21 cellular contexts compared by ENCODE assay signal in the genomic region with DNA sequence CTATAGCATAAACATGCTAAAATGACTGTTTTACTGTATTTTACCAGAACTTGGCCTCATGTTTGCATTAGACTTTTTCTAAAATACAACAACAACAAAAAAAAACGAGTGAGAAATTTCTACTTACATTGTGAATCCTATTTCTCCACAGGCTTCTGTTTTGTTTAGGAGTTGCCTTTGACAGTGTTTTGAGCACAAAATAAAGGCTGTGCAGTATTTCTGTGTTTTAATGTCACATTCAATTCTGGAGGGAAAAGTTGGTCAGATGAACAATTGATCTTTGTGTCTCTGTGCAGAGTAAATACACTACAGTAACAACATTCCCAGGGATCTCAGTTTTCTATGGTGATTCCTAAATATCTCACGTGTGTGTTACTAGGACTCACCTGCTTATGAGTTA.
A peak's percentile ranks its signal among the peaks of the same experiment; 100 is the strongest.
DNase-seq lines count a peak whose midpoint lies in the region; ATAC-seq and TF ChIP-seq lines count a peak whose summit lies in the region.
"Had no signal": no experiment of that assay in that cellular context is flagged by ENCODE, and none has a peak within 500 bp of the region (broad histone marks: within the 10 kb centered on the region; RNA-seq: fewer than 3 reads in every experiment).

No MANE protein-coding gene starts in this region.

- TF ChIP-seq RAD21 in HCT116 (IDR thresholded peaks at IDR 0.05; ENCODE audit: low read depth): no peak

- H3K9me2 ChIP-seq in HCT116 (ENCODE audit: insufficient read depth): no peaks in the 10 kb centered on the region

- no TSS peak for BruUV-seq in HCT116 (replicated peaks; lab: Mats Ljungman, UMichigan)

- CTCF ChIA-PET in HCT116 (lab: Charles Lee): no interaction called here
- CTCF ChIA-PET in activated CD4-positive, alpha-beta T cell treated with anti-CD3 and anti-CD28 coated beads, Interleukin-2, amount 10 ng/mL, durations not matched to agents 7 days and 5 days (lab: Charles Lee): no interaction called here

- H2AFZ ChIP-seq in HCT116 (ENCODE audit: low read depth, low read length, poor library complexity, severe bottlenecking): peak overlapping the region; percentile 3

- H3K4me2 ChIP-seq in HCT116 (ENCODE audit: low read length): no peak overlapping the region
- H3K4me2 ChIP-seq: A549; BLaER1 treated with 17β-estradiol and CSF1 and Interleukin-3, amounts not matched to agents 10 nM and 100 nM had no signal

- peaks cover 16 to 29% of the 10 kb centered on the region in 2 experiments for H3K4me1 ChIP-seq in HCT116 (ENCODE audit: control insufficient read depth in 1 of 2, insufficient read depth in 2 of 2, low read length in 2 of 2)
- H3K4me1 ChIP-seq in left ventricle myocardium inferior: no peaks in the 10 kb centered on the region
- H3K4me1 ChIP-seq in uterus: no peaks in the 10 kb centered on the region
- H3K4me1 ChIP-seq: BE2C, HAP-1 had no signal

- DNase-seq in HCT116 (ENCODE audit: low read depth, low spot score) (no peak), NCI-H460 (ENCODE audit: extremely low read depth, low read depth) (peak; percentile 62), foreskin melanocyte (peak; percentile 72), left ventricle myocardium inferior (no peak), uterus (no peak)
- no peak for DNase-seq in activated CD4-positive, alpha-beta T cell treated with anti-CD3 and anti-CD28 coated beads, Interleukin-2, amount 10 ng/mL, durations not matched to agents 7 days and 5 days
- DNase-seq: 8988T; ACHN; AML-193; BE2C; CD4-positive, alpha-beta T cell; CD8-positive, alpha-beta memory T cell; DMS 273 treated with DMSO at 0.1 percent for 48 hours; DMS79; GF-D8; GOT3 had no signal

- ATAC-seq in HCT116 (no peak), HG02759 (IDR thresholded peaks at IDR 0.05; ENCODE audit: unreplicated experiment) (no peak)
- ATAC-seq: A549 had no signal

- H3K9me3 Mint-ChIP-seq in activated CD4-positive, alpha-beta T cell treated with anti-CD3 and anti-CD28 coated beads, Interleukin-2, amount 10 ng/mL, durations not matched to agents 7 days and 5 days: peaks cover 14% of the 10 kb centered on the region

- intact Hi-C loops in HCT116 (cut with micrococcal nuclease) (no loop called here), left ventricle myocardium inferior (cut with micrococcal nuclease) (no loop called here), uterus (cut with DNase I; ENCODE audit: low total_unique reads) (no loop called here)

- H3K79me2 ChIP-seq in HCT116 (ENCODE audit: insufficient read depth, low read length): no peaks in the 10 kb centered on the region

- no peak overlapping the region for H3K4me3 Mint-ChIP-seq in activated CD4-positive, alpha-beta T cell treated with anti-CD3 and anti-CD28 coated beads, Interleukin-2, amount 10 ng/mL, durations not matched to agents 7 days and 5 days
- H3K4me3 Mint-ChIP-seq: CD14-positive monocyte; CD4-positive, alpha-beta T cell; CD8-positive, alpha-beta memory T cell had no signal

- peaks cover 8% of the 10 kb centered on the region for H3K4me1 Mint-ChIP-seq in activated CD4-positive, alpha-beta T cell treated with anti-CD3 and anti-CD28 coated beads, Interleukin-2, amount 10 ng/mL, durations not matched to agents 7 days and 5 days
- H3K4me1 Mint-ChIP-seq: CD14-positive monocyte had no signal

- TF ChIP-seq CTCF in HCT116 (IDR thresholded peaks at IDR 0.05 in 2 of 3, conservative IDR thresholded peaks at IDR 0.05 in 1 of 3; ENCODE audit: borderline replicate concordance in 1 of 3, insufficient read depth in 1 of 3, low read depth in 2 of 3, low read length in 2 of 3) (no peak), left ventricle myocardium inferior (IDR thresholded peaks at IDR 0.05; ENCODE audit: borderline replicate concordance) (no peak), uterus (IDR thresholded peaks at IDR 0.05) (no peak)

- POLR2A ChIA-PET in HCT116 (lab: Charles Lee): no interaction called here
- POLR2A ChIA-PET in activated CD4-positive, alpha-beta T cell treated with anti-CD3 and anti-CD28 coated beads, Interleukin-2, amount 10 ng/mL, durations not matched to agents 7 days and 5 days (lab: Charles Lee): no interaction called here

- H3K27me3 Mint-ChIP-seq in activated CD4-positive, alpha-beta T cell treated with anti-CD3 and anti-CD28 coated beads, Interleukin-2, amount 10 ng/mL, durations not matched to agents 7 days and 5 days: no peaks in the 10 kb centered on the region
- H3K27me3 Mint-ChIP-seq: CD4-positive, alpha-beta T cell had no signal

- RAD21 ChIA-PET in HCT116 (lab: Charles Lee; ENCODE audit: low non-redundant PET in 1 of 2, low total read pairs in 2 of 2, uncharacterized antibody in 2 of 2, unreplicated experiment in 2 of 2): no interaction called here

- H3K9ac ChIP-seq in HCT116 (ENCODE audit: low read length): no peak overlapping the region
- H3K9ac ChIP-seq: BLaER1 treated with 17β-estradiol and CSF1 and Interleukin-3, amounts not matched to agents 10 nM and 100 nM had no signal

- H3K27ac Mint-ChIP-seq in activated CD4-positive, alpha-beta T cell treated with anti-CD3 and anti-CD28 coated beads, Interleukin-2, amount 10 ng/mL, durations not matched to agents 7 days and 5 days: no peak overlapping the region
- H3K27ac Mint-ChIP-seq: CD4-positive, alpha-beta T cell; CD8-positive, alpha-beta memory T cell had no signal

- no peaks in the 10 kb centered on the region for H3K36me3 Mint-ChIP-seq in activated CD4-positive, alpha-beta T cell treated with anti-CD3 and anti-CD28 coated beads, Interleukin-2, amount 10 ng/mL, durations not matched to agents 7 days and 5 days (ENCODE audit: low read depth)
- H3K36me3 Mint-ChIP-seq: CD14-positive monocyte had no signal

- H3K9me3 ChIP-seq in HCT116 (ENCODE audit: control insufficient read depth in 1 of 2, insufficient read depth in 1 of 2, low read depth in 1 of 2, low read length in 2 of 2) (no peaks in the 10 kb centered on the region), left ventricle myocardium inferior (replicated peaks) (peaks cover 21% of the 10 kb centered on the region), uterus (no peaks in the 10 kb centered on the region)
- H3K9me3 ChIP-seq: BE2C, HAP-1 had no signal

- TF ChIP-seq POLR2A in HCT116 (IDR thresholded peaks at IDR 0.05; ENCODE audit: borderline replicate concordance, extremely low read depth, insufficient read depth, insufficient read length) (no peak), uterus (IDR thresholded peaks at IDR 0.05) (no peak)

- H3K4me3 ChIP-seq in HCT116 (replicated peaks in 1 of 2; ENCODE audit: low read depth in 1 of 2, low read length in 2 of 2) (no peak overlapping the region), left ventricle myocardium inferior (no peak overlapping the region), uterus (no peak overlapping the region)
- H3K4me3 ChIP-seq: A549; BLaER1 treated with 17β-estradiol and CSF1 and Interleukin-3, amounts not matched to agents 10 nM and 100 nM; HAP-1 had no signal

- H3K27me3 ChIP-seq in HCT116 (ENCODE audit: insufficient read depth, low read length) (no peaks in the 10 kb centered on the region), left ventricle myocardium inferior (ENCODE audit: low read depth) (no peaks in the 10 kb centered on the region), uterus (no peaks in the 10 kb centered on the region)
- H3K27me3 ChIP-seq: BE2C; BLaER1 treated with 17β-estradiol and CSF1 and Interleukin-3, amounts not matched to agents 10 nM and 100 nM had no signal

- no peaks in the 10 kb centered on the region for H3K36me3 ChIP-seq in HCT116 (ENCODE audit: control insufficient read depth in 1 of 2, insufficient read depth in 2 of 2, low read length in 2 of 2)
- no peaks in the 10 kb centered on the region for H3K36me3 ChIP-seq in left ventricle myocardium inferior
- no peaks in the 10 kb centered on the region for H3K36me3 ChIP-seq in uterus
- H3K36me3 ChIP-seq: BE2C; BLaER1 treated with 17β-estradiol and CSF1 and Interleukin-3, amounts not matched to agents 10 nM and 100 nM; HAP-1 had no signal

- H3K27ac ChIP-seq in HCT116 (ENCODE audit: low read depth, low read length): no peak overlapping the region
- no peak overlapping the region for H3K27ac ChIP-seq in left ventricle myocardium inferior (replicated peaks)
- no peak overlapping the region for H3K27ac ChIP-seq in uterus
- H3K27ac ChIP-seq: A549; BLaER1 treated with 17β-estradiol and CSF1 and Interleukin-3, amounts not matched to agents 10 nM and 100 nM had no signal

- no peaks in the 10 kb centered on the region for H4K20me1 ChIP-seq in HCT116 (ENCODE audit: insufficient read depth)
- H4K20me1 ChIP-seq: BLaER1 treated with 17β-estradiol and CSF1 and Interleukin-3, amounts not matched to agents 10 nM and 100 nM had no signal

TF ChIP-seq in HCT116, 20 proteins besides CTCF, POLR2A, EP300 and RAD21 (continues in another document):
- TF ChIP-seq TCF7L2 (IDR thresholded peaks at IDR 0.05; ENCODE audit: borderline replicate concordance, extremely low read depth, insufficient read depth, insufficient read length) (no peak), REST (IDR thresholded peaks at IDR 0.05; ENCODE audit: low read depth) (no peak), SIN3A (IDR thresholded peaks at IDR 0.05; ENCODE audit: low read depth) (no peak), SRF (IDR thresholded peaks at IDR 0.05; ENCODE audit: low read depth) (no peak), CEBPB (IDR thresholded peaks at IDR 0.05; ENCODE audit: low read depth) (no peak), EZH2phosphoT487 (IDR thresholded peaks at IDR 0.05; ENCODE audit: borderline replicate concordance) (no peak)

Comparison
In these comparisons a context has a peak if more than half of its experiments do, and no peak if none do; other contexts are left out.
1. DNase-seq: peak in NCI-H460 (single experiment) and foreskin melanocyte (single experiment); none in HCT116 (single experiment), left ventricle myocardium inferior (single experiment), uterus (0 of 2) and activated CD4-positive, alpha-beta T cell treated with anti-CD3 and anti-CD28 coated beads, Interleukin-2, amount 10 ng/mL, durations not matched to agents 7 days and 5 days (single experiment).